Comparison of ENCODE assay signal across 21 cellular contexts in genomic region chr7:108403597-108404217, GRCh38. TPM values are rescaled to one million over a fixed set of nuclear protein-coding genes. Genes with fewer than 3 reads are reported as not detected.
A peak's percentile ranks its signal among the peaks of the same experiment; 100 is the strongest.
DNase-seq lines count a peak whose midpoint lies in the region; ATAC-seq, FAIRE-seq and TF ChIP-seq lines count a peak whose summit lies in the region.
"Had no signal": no experiment of that assay in that cellular context is flagged by ENCODE, and none has a peak within 500 bp of the region (broad histone marks: within the 10 kb centered on the region; RNA-seq: fewer than 3 reads in every experiment).

No MANE protein-coding gene starts in this region.

- H3K4me3 ChIP-seq in A549 (no peak overlapping the region), HAP-1 (no peak overlapping the region), aorta (ENCODE audit: low read length in 2 of 2) (no peak overlapping the region)
- H3K4me3 ChIP-seq: GM23338, K562 had no signal

- intact Hi-C loops in aorta (cut with DNase I) = no loop called here

- H3K27ac ChIP-seq in A549 (0 out of 6 replicates have a peak overlapping the region, but pooled peaks of 1 of the 2 experiments have one; percentile 17), caudate nucleus (ENCODE audit: low read depth, low read length) (peak overlapping the region; percentile 21), aorta (ENCODE audit: low read depth in 1 of 2, low read length in 2 of 2) (no peak overlapping the region)

- WGBS in A549 (ENCODE audit: missing lambda C conversion rate) = 85% methylated on average over 9 of the region's 9 CpGs
- WGBS in aorta, 2 donors = 84 to 85% methylated on average over 9 of the region's 9 CpGs

- in situ Hi-C loops in HAP-1 (cut with MboI; ENCODE audit: low sequenced_read_pairs) = no loop called here

- ATAC-seq in A549 (no peak), GM19328 (IDR thresholded peaks at IDR 0.05; ENCODE audit: unreplicated experiment) (no peak), aorta (ENCODE audit: low FRiP score) (no peak)
- ATAC-seq: GM23338, natural killer cell, WTC11 had no signal

- CTCF ChIA-PET in A549 (lab: Yijun Ruan, JAX) = interaction anchor here (0.6 to 0.8 kb wide), 2 partner anchors 20 to 387 kb away, joined by 3 read pairs; no protein-coding TSS in a partner anchor

- POLR2A ChIA-PET in A549 (lab: Yijun Ruan, JAX) = no interaction called here

- TF ChIP-seq CTCF in A549 (IDR thresholded peaks at IDR 0.05) = no peak

- TF ChIP-seq POLR2A in A549 (IDR thresholded peaks at IDR 0.05; ENCODE audit: low read length) = no peak

- TF ChIP-seq RAD21 in A549 (conservative IDR thresholded peaks at IDR 0.05 in 1 of 2, IDR thresholded peaks at IDR 0.05 in 1 of 2) = no peak

- TF ChIP-seq EP300 in A549 (IDR thresholded peaks at IDR 0.05) = no peak

- peak overlapping the region; percentile 28; the same call in 2 of the 3 replicates for H3K4me2 ChIP-seq in A549
- H3K4me2 ChIP-seq: GM23338 had no signal

- FAIRE-seq in A549 (lab: Jason Lieb, UNC) = no peak
- FAIRE-seq: endometrium, G401.6, K562 had no signal

- peaks cover 5% of the 10 kb centered on the region; the same call in 1 of the 2 replicates for H3K27me3 ChIP-seq in HAP-1 (ENCODE audit: low read depth)
- peaks cover 0 to 1% of the 10 kb centered on the region in 2 donors for H3K27me3 ChIP-seq in aorta (ENCODE audit: control insufficient read depth in 1 of 2, insufficient read depth in 2 of 2, low read length in 1 of 2)

- H3K9me3 ChIP-seq in A549 (no peaks in the 10 kb centered on the region), HAP-1 (no peaks in the 10 kb centered on the region), aorta (ENCODE audit: control insufficient read depth, low read length) (no peaks in the 10 kb centered on the region)

- no peak for DNase-seq in A549 (ENCODE audit: low read depth in 1 of 2, low spot score in 1 of 2)
- DNase-seq in DMS 273 treated with DMSO at 0.1 percent for 48 hours (lab: John Stamatoyannopoulos, UW) = peak; percentile 34
- peak; percentile 89 for DNase-seq in NCI-H1694 treated with DMSO at 0.1 percent for 48 hours (lab: John Stamatoyannopoulos, UW)
- peak in 1 of 61 donors; percentile 18 for DNase-seq in caudate nucleus (lab: John Stamatoyannopoulos, UW)
- DNase-seq in HAP-1 (ENCODE audit: low spot score in 2 of 2) = no peak
- no peak for DNase-seq in aorta
- DNase-seq: activated naive CD4-positive, alpha-beta T cell treated with anti-CD3 and anti-CD28 coated beads, Interleukin-2, amount 10 ng/mL, durations not matched to agents 7 days and 5 days; amniotic stem cell; islet precursor cell; MM.1S; natural killer cell; NCI-H82; OCI-M1; T1000 had no signal

- H3K4me1 ChIP-seq in A549 = peaks cover 52% of the 10 kb centered on the region
- no peaks in the 10 kb centered on the region for H3K4me1 ChIP-seq in HAP-1
- H3K4me1 ChIP-seq in aorta (ENCODE audit: control insufficient read depth in 1 of 2, insufficient read depth in 2 of 2, low read length in 2 of 2) = peaks cover 0 to 1% of the 10 kb centered on the region in 2 donors

- H3K36me3 ChIP-seq in HAP-1 (replicated peaks) = no peaks in the 10 kb centered on the region
- H3K36me3 ChIP-seq in aorta (ENCODE audit: control insufficient read depth in 1 of 2, insufficient read depth in 2 of 2, low read length in 1 of 2) = no peaks in the 10 kb centered on the region

TF ChIP-seq in A549, 52 proteins besides CTCF, POLR2A, EP300 and RAD21:
- no peak for TF ChIP-seq ELK1 (IDR thresholded peaks at IDR 0.05; ENCODE audit: low read depth, low read length)

RNA-seq across cellular contexts. Expression of gene NRCAM, which starts 52.5 kb away (rescaled TPM):
- polyA plus RNA-seq in A549 (2011; rRNA removed) (189 and 210 TPM in 2 replicates), A549 (2017; fragmentation: RNase III; extraction: RNeasy Plus Mini Kit Qiagen cat#74134 plus additional on column Dnase treatment) (123 to 134 TPM (median 129 TPM) in 3 replicates), aorta (under 1 TPM; under 0.01 to 0.59 TPM)
- 35.0 and 38.0 TPM in 2 replicates for polyA plus RNA-seq in A549 (2012; cell fraction: cytosol; rRNA removed)
- polyA plus RNA-seq in A549 (2012; cell fraction: nucleus; rRNA removed) = 41.3 and 67.1 TPM in 2 replicates
- 198 and 200 TPM in 2 replicates for polyA minus RNA-seq in A549 (2011; rRNA and poly(A)+ RNA removed)
- 1 to 10 TPM in 1 of 2 donors, under 1 TPM in 1; 0.93 to 1.8 TPM for total RNA-seq in aorta
- polyA plus RNA-seq: CD14-positive monocyte had no signal

Comparison
In these comparisons a context has a peak if more than half of its experiments do, and no peak if none do; other contexts are left out.
1. DNase-seq: peak in DMS 273 treated with DMSO at 0.1 percent for 48 hours (single experiment) and NCI-H1694 treated with DMSO at 0.1 percent for 48 hours (single experiment); none in A549 (0 of 2), HAP-1 (0 of 2) and aorta (0 of 2).
2. RNA of gene NRCAM, which starts 52.5 kb away (polyA plus RNA-seq): 35.0 to 210 TPM in A549; under 0.01 to 0.59 TPM in aorta; every median in the first group is over 10 times any median in the second.